8 cellular contexts compared by ENCODE assay signal in the genomic region with DNA sequence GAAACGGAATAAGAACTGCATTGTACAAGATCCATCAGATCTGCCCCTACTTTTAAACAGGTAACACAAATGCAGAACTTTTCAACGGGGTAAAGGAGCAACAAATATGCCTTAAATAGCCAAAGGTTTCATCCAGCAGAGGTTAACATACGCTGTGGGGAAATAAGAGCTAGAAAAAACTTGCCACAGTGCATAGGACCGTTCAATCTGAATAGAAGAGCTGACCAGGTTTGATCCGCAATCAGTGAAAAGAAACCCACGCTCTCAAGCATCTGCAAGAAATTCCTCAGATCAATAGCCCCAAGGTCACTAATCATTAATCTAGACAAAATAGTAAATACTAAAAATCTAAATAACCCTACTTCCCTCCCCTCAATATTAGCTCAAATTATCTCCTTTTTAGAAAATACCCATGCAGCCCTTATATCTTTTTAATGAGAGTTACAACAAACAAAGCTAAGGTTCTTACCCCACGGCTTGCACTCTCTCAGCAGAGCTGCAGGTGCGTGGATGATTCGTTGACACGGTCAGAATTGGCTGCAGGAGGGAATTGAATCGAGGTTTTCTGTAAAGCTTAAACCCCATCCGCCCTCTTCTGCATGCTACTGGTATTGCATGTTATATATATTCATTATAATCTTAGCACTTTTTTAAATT. TPM values are rescaled to one million over a fixed set of nuclear protein-coding genes. Genes with fewer than 3 reads are reported as not detected.
DNase-seq lines count a peak whose midpoint lies in the region; ATAC-seq and TF ChIP-seq lines count a peak whose summit lies in the region.

A gene with protein sequence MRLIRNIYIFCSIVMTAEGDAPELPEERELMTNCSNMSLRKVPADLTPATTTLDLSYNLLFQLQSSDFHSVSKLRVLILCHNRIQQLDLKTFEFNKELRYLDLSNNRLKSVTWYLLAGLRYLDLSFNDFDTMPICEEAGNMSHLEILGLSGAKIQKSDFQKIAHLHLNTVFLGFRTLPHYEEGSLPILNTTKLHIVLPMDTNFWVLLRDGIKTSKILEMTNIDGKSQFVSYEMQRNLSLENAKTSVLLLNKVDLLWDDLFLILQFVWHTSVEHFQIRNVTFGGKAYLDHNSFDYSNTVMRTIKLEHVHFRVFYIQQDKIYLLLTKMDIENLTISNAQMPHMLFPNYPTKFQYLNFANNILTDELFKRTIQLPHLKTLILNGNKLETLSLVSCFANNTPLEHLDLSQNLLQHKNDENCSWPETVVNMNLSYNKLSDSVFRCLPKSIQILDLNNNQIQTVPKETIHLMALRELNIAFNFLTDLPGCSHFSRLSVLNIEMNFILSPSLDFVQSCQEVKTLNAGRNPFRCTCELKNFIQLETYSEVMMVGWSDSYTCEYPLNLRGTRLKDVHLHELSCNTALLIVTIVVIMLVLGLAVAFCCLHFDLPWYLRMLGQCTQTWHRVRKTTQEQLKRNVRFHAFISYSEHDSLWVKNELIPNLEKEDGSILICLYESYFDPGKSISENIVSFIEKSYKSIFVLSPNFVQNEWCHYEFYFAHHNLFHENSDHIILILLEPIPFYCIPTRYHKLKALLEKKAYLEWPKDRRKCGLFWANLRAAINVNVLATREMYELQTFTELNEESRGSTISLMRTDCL (minus strand): TSS at position 539 of the 657 bp plus-strand sequence. CDS start 7,400 bp downstream, outside the sequence.

- H4K91ac ChIP-seq in H9 (ENCODE audit: insufficient read length, low read depth, low read length): no peak within 1 kb of the TSS

- no peaks in the 10 kb centered on the region; a peak in 1 of 5 replicates for H3K9me3 Mint-ChIP-seq in H9

- no peak within 1 kb of the TSS for H2BK15ac ChIP-seq in H9 (ENCODE audit: low read depth, low read length)

- no peak within 1 kb of the TSS for H3K4me3 ChIP-seq in aorta (ENCODE audit: low read length in 2 of 2)

- H2BK20ac ChIP-seq in H9 (ENCODE audit: low read depth, low read length, poor library complexity, severe bottlenecking): no peak within 1 kb of the TSS

- no peak within 1 kb of the TSS for H2BK12ac ChIP-seq in H9 (ENCODE audit: insufficient read length, low read depth, low read length)

- no peak within 1 kb of the TSS for H3K4me2 ChIP-seq in H9 (ENCODE audit: insufficient read depth, insufficient read length, low read length)

- H3K18ac ChIP-seq in H9 (ENCODE audit: insufficient read length, low read depth, low read length): no peak within 1 kb of the TSS

- no peak within 1 kb of the TSS for H2BK120ac ChIP-seq in H9 (ENCODE audit: low read depth, low read length, poor library complexity, severe bottlenecking)

- H4K8ac ChIP-seq in H9 (replicated peaks; ENCODE audit: insufficient read length, low read depth, low read length): no peak within 1 kb of the TSS

- no peaks in the 10 kb centered on the region for H3K36me3 ChIP-seq in aorta (ENCODE audit: control insufficient read depth in 1 of 2, insufficient read depth in 2 of 2, low read length in 1 of 2)

- H3K4me1 Mint-ChIP-seq in H9: no peaks in the 10 kb centered on the region

- no peak within 1 kb of the TSS; a peak in 1 of 7 replicates for H3K27ac Mint-ChIP-seq in H9

- no peak within 1 kb of the TSS for H3K4ac ChIP-seq in H9 (ENCODE audit: low read depth, low read length)

- H3T11ph ChIP-seq in H9 (ENCODE audit: low read length): no peak within 1 kb of the TSS

- H2AFZ ChIP-seq in H9 (ENCODE audit: low read length): no peak within 1 kb of the TSS

- no peak within 1 kb of the TSS for H3K4me3 Mint-ChIP-seq in H9

- H3K9me3 ChIP-seq in H9 (ENCODE audit: control insufficient read depth, low read depth, low read length): no peaks in the 10 kb centered on the region
- H3K9me3 ChIP-seq in aorta (ENCODE audit: control insufficient read depth, low read length): no peaks in the 10 kb centered on the region

- H3K27ac ChIP-seq in H9 (ENCODE audit: insufficient read length, low read depth, low read length) (no peak within 1 kb of the TSS), aorta (ENCODE audit: low read depth in 1 of 2, low read length in 2 of 2) (no peak within 1 kb of the TSS)

- no peaks in the 10 kb centered on the region for H4K20me1 ChIP-seq in H9 (ENCODE audit: control insufficient read depth, insufficient read depth, insufficient read length)

- no peak within 1 kb of the TSS for H3K14ac ChIP-seq in H9 (ENCODE audit: insufficient read depth, low read length)

- peak in 4 of 6 experiments; percentile 13 to 58 (median 30) for DNase-seq in stimulated activated naive CD4-positive, alpha-beta T cell (lab: John Stamatoyannopoulos, UW)
- no peak for DNase-seq in stimulated activated naive CD4-positive, alpha-beta T cell treated with Interleukin-2 at 50 U/mL for 16 hours (lab: John Stamatoyannopoulos, UW)
- DNase-seq in H9 (peak; percentile 36), LoVo (ENCODE audit: low spot score) (peak; percentile 54), SK-N-DZ (ENCODE audit: low spot score) (peak; percentile 41), dermis blood vessel endothelial cell (peak; percentile 72), medulla oblongata (ENCODE audit: extremely low spot score) (peak; percentile 84), aorta (no peak)

- no peak within 1 kb of the TSS for H2AK5ac ChIP-seq in H9 (ENCODE audit: insufficient read length, low read length)

- no peak within 1 kb of the TSS for H4K5ac ChIP-seq in H9 (ENCODE audit: insufficient read length, low read depth, low read length)

- H3K79me1 ChIP-seq in H9 (ENCODE audit: insufficient read depth, low read depth, low read length, poor library complexity, severe bottlenecking): no peaks in the 10 kb centered on the region

- H3K23me2 ChIP-seq in H9 (ENCODE audit: insufficient read length, low read depth, low read length, poor library complexity, severe bottlenecking): no peaks in the 10 kb centered on the region

- no peak within 1 kb of the TSS for H3K9ac ChIP-seq in H9 (ENCODE audit: extremely low read depth, insufficient read length, low read length)

- H3K4me1 ChIP-seq in H9 (ENCODE audit: insufficient read depth, low read length) (no peaks in the 10 kb centered on the region), aorta (ENCODE audit: control insufficient read depth in 1 of 2, insufficient read depth in 2 of 2, low read length in 2 of 2) (no peaks in the 10 kb centered on the region)

- intact Hi-C loops in aorta (cut with DNase I): no loop called here

- WGBS in H9 (ENCODE audit: extremely low coverage, insufficient read length, low lambda C conversion rate): no CpG with 5 or more reads among the region's 12 CpGs
- 34 to 40% methylated on average over 12 of the region's 12 CpGs for WGBS in aorta, 2 donors

- no peaks in the 10 kb centered on the region for H3K36me3 Mint-ChIP-seq in H9 (ENCODE audit: insufficient read depth in 1 of 3, low read depth in 3 of 3)

- H3K79me2 ChIP-seq in H9 (ENCODE audit: insufficient read depth, low read length): no peaks in the 10 kb centered on the region

- H3K23ac ChIP-seq in H9 (ENCODE audit: insufficient read length, low read depth, low read length): no peak within 1 kb of the TSS

- no peak within 1 kb of the TSS for H2BK5ac ChIP-seq in H9 (ENCODE audit: insufficient read length, low read length)

- H3K27me3 Mint-ChIP-seq in H9 (ENCODE audit: low read depth): no peaks in the 10 kb centered on the region; the same call in 1 of the 2 replicates

- TF ChIP-seq CTCF in H9 (conservative IDR thresholded peaks at IDR 0.05): peak; percentile 76

- H3K27me3 ChIP-seq in H9 (ENCODE audit: insufficient read depth, low read length) (no peaks in the 10 kb centered on the region), aorta (ENCODE audit: control insufficient read depth in 1 of 2, insufficient read depth in 2 of 2, low read length in 1 of 2) (no peaks in the 10 kb centered on the region)

- peak; percentile 82 for ATAC-seq in aorta (ENCODE audit: low FRiP score)

- no peak within 1 kb of the TSS for H3K56ac ChIP-seq in H9 (ENCODE audit: insufficient read length, low read depth, low read length)

RNA-seq across cellular contexts. Expression of the gene that starts here (rescaled TPM):
- total RNA-seq in H9 (2021): not detected in 2 replicates
- polyA plus RNA-seq in SK-N-DZ (2014; cell fraction: cytosol; rRNA removed): not detected in 2 replicates
- polyA plus RNA-seq in SK-N-DZ (2014; cell fraction: nucleus; rRNA removed): not detected in 2 replicates
- not detected in 2 replicates for total RNA-seq in dermis blood vessel endothelial cell
- 1 to 10 TPM in 1 of 2 donors, under 1 TPM in 1; 0.32 to 1.1 TPM for total RNA-seq in aorta
- polyA plus RNA-seq in aorta: not detected

Comparison
In these comparisons a context has a peak if more than half of its experiments do, and no peak if none do; other contexts are left out.
1. DNase-seq: peak in stimulated activated naive CD4-positive, alpha-beta T cell (4 of 6), LoVo (single experiment), SK-N-DZ (single experiment) and medulla oblongata (single experiment); none in stimulated activated naive CD4-positive, alpha-beta T cell treated with Interleukin-2 at 50 U/mL for 16 hours (single experiment) and aorta (0 of 2).
2. Peak in DNase-seq in H9; RNA of the gene not detected or under 1 TPM.
3. Peak in DNase-seq in dermis blood vessel endothelial cell; RNA of the gene not detected or under 1 TPM.